In the genomic region with DNA sequence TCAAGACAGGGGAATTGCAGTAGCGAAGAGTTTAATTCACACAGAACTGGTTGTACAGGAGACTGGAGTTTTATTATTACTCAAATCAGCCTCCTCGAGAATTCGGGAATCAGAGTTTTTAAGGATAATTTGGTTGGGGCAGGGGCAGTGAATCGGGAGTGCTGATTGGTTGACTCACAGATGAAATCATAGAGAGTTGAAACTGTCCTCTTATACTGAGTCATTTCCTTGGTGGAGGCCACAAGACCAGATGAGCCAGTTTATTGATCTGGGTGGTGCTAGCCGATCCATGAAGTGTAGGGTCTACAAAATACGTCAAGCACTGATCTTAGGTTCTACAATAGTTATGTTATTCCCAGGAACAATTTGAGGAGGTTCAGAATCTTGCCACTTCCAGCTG, we compare ENCODE assay signal across 12 cellular contexts. TPM values are rescaled to one million over a fixed set of nuclear protein-coding genes. Genes with fewer than 3 reads are reported as not detected.
DNase-seq lines count a peak whose midpoint lies in the region; ATAC-seq, FAIRE-seq and TF ChIP-seq lines count a peak whose summit lies in the region.
"Had no signal": no experiment of that assay in that cellular context is flagged by ENCODE, and none has a peak within 500 bp of the region (broad histone marks: within the 10 kb centered on the region; RNA-seq: fewer than 3 reads in every experiment).

No MANE protein-coding gene starts in this region.

- peak overlapping the region; percentile 88 for H3K27ac Mint-ChIP-seq in activated CD4-positive, alpha-beta T cell treated with anti-CD3 and anti-CD28 coated beads, Interleukin-2, amount 10 ng/mL, durations not matched to agents 7 days and 5 days
- H3K27ac Mint-ChIP-seq in GM23338 = no peak overlapping the region

- H3K27ac ChIP-seq in GM23338 (ENCODE audit: low read depth) (no peak overlapping the region; the same call in 1 of the 2 replicates), keratinocyte (ENCODE audit: control insufficient read depth, insufficient read depth, low read length) (no peak overlapping the region)
- H3K27ac ChIP-seq: tibial artery had no signal

- dilution Hi-C loops in keratinocyte (cut with MboI; ENCODE audit: extremely low pct_ligation_motif_present, low sequenced_read_pairs) = no loop called here

- H3K36me3 ChIP-seq in GM23338 (ENCODE audit: insufficient read depth) (no peaks in the 10 kb centered on the region), keratinocyte (ENCODE audit: control insufficient read depth in 2 of 2, extremely low read depth in 1 of 2, insufficient read depth in 2 of 2, low read length in 2 of 2) (no peaks in the 10 kb centered on the region), BE2C (no peaks in the 10 kb centered on the region; the same call in 1 of the 2 replicates)
- H3K36me3 ChIP-seq: tibial artery had no signal

- no peaks in the 10 kb centered on the region for H3K27me3 Mint-ChIP-seq in activated CD4-positive, alpha-beta T cell treated with anti-CD3 and anti-CD28 coated beads, Interleukin-2, amount 10 ng/mL, durations not matched to agents 7 days and 5 days
- H3K27me3 Mint-ChIP-seq in GM23338 (ENCODE audit: insufficient read depth, low read depth, poor library complexity) = peaks cover 7% of the 10 kb centered on the region

- H3K4me2 ChIP-seq in GM23338 = no peak overlapping the region
- no peak overlapping the region for H3K4me2 ChIP-seq in keratinocyte (ENCODE audit: control insufficient read depth, extremely low read depth, insufficient read depth, low read depth, low read length)

- H3K4me3 ChIP-seq in GM23338 (no peak overlapping the region), keratinocyte (ENCODE audit: control insufficient read depth in 2 of 3, extremely low read depth in 1 of 3, insufficient read depth in 2 of 3, low read depth in 1 of 3, low read length in 3 of 3) (no peak overlapping the region), BE2C (ENCODE audit: low read depth, low read length) (no peak overlapping the region)
- H3K4me3 ChIP-seq: tibial artery had no signal

- no peak for DNase-seq in activated CD4-positive, alpha-beta T cell treated with anti-CD3 and anti-CD28 coated beads, Interleukin-2, amount 10 ng/mL, durations not matched to agents 7 days and 5 days
- no peak for DNase-seq in activated CD4-positive, alpha-beta T cell treated with anti-CD3 and anti-CD28 coated beads for 1 hour
- no peak for DNase-seq in GM23338 (ENCODE audit: low spot score)
- DNase-seq in RKO (ENCODE audit: low spot score) = peak; percentile 44
- no peak for DNase-seq in keratinocyte (ENCODE audit: low read depth, low spot score)
- no peak for DNase-seq in BE2C
- DNase-seq in COR-L47 (lab: John Stamatoyannopoulos, UW) = no peak
- DNase-seq in UCSD-AML1 (lab: John Stamatoyannopoulos, UW; ENCODE audit: unreplicated experiment) = no peak
- DNase-seq: DMS153, erythroblast, NCI-H2171 treated with DMSO at 0.1 percent for 48 hours, tibial artery had no signal

- H3K4me1 Mint-ChIP-seq in activated CD4-positive, alpha-beta T cell treated with anti-CD3 and anti-CD28 coated beads, Interleukin-2, amount 10 ng/mL, durations not matched to agents 7 days and 5 days = peaks cover 42% of the 10 kb centered on the region
- peaks cover 32% of the 10 kb centered on the region for H3K4me1 Mint-ChIP-seq in GM23338

- FAIRE-seq in keratinocyte (lab: Jason Lieb, UNC) = peak; percentile 69

- no peaks in the 10 kb centered on the region for H3K9me1 ChIP-seq in keratinocyte (ENCODE audit: control insufficient read depth, extremely low read depth, insufficient read depth, low read length)

- peaks cover 27% of the 10 kb centered on the region for H3K4me1 ChIP-seq in GM23338 (ENCODE audit: insufficient read depth)
- peaks cover 20% of the 10 kb centered on the region for H3K4me1 ChIP-seq in keratinocyte (ENCODE audit: control insufficient read depth, extremely low read depth, insufficient read depth, low read length)
- no peaks in the 10 kb centered on the region for H3K4me1 ChIP-seq in BE2C
- H3K4me1 ChIP-seq: tibial artery had no signal

- no peaks in the 10 kb centered on the region for H3K27me3 ChIP-seq in GM23338 (ENCODE audit: insufficient read depth)
- H3K27me3 ChIP-seq in keratinocyte (ENCODE audit: control insufficient read depth, extremely low read depth, insufficient read depth, low read length) = no peaks in the 10 kb centered on the region
- no peaks in the 10 kb centered on the region for H3K27me3 ChIP-seq in BE2C
- H3K27me3 ChIP-seq: tibial artery had no signal

- H3K9me3 ChIP-seq in keratinocyte (ENCODE audit: control insufficient read depth, low read depth, low read length) = no peaks in the 10 kb centered on the region
- no peaks in the 10 kb centered on the region for H3K9me3 ChIP-seq in BE2C
- H3K9me3 ChIP-seq: tibial artery had no signal

- H3K36me3 Mint-ChIP-seq in activated CD4-positive, alpha-beta T cell treated with anti-CD3 and anti-CD28 coated beads, Interleukin-2, amount 10 ng/mL, durations not matched to agents 7 days and 5 days (ENCODE audit: low read depth) = no peaks in the 10 kb centered on the region
- H3K36me3 Mint-ChIP-seq in GM23338 (ENCODE audit: low read depth) = no peaks in the 10 kb centered on the region

- TF ChIP-seq CTCF in GM23338 (conservative IDR thresholded peaks at IDR 0.05; ENCODE audit: low read depth in 2 of 2) = no peak
- no peak for TF ChIP-seq CTCF in keratinocyte (optimal IDR thresholded peaks at IDR 0.05 in 1 of 3, IDR thresholded peaks at IDR 0.05 in 1 of 3, conservative IDR thresholded peaks at IDR 0.05 in 1 of 3; ENCODE audit: extremely low read depth in 1 of 3, insufficient read depth in 2 of 3, low read length in 3 of 3)
- no peak for TF ChIP-seq CTCF in BE2C (IDR thresholded peaks at IDR 0.05; ENCODE audit: low read depth, low read length)

- CTCF ChIA-PET in activated CD4-positive, alpha-beta T cell treated with anti-CD3 and anti-CD28 coated beads, Interleukin-2, amount 10 ng/mL, durations not matched to agents 7 days and 5 days (lab: Charles Lee) = interaction anchor here (0.6 to 2.6 kb wide), 4 partner anchors 13 to 984 kb away, joined by 3 to 9 read pairs (median 6); partner anchors contain the start of gene AQR

- H3K4me3 Mint-ChIP-seq in activated CD4-positive, alpha-beta T cell treated with anti-CD3 and anti-CD28 coated beads, Interleukin-2, amount 10 ng/mL, durations not matched to agents 7 days and 5 days = no peak overlapping the region
- H3K4me3 Mint-ChIP-seq in GM23338 = no peak overlapping the region

- no peak overlapping the region for H3K9ac ChIP-seq in keratinocyte (ENCODE audit: control insufficient read depth, extremely low read depth, insufficient read depth, low read length)

- H3K79me2 ChIP-seq in GM23338 (replicated peaks; ENCODE audit: insufficient read depth) = peaks cover under 1% of the 10 kb centered on the region; the same call in 1 of the 2 replicates
- H3K79me2 ChIP-seq in keratinocyte (ENCODE audit: control insufficient read depth, insufficient read depth, low read length) = no peaks in the 10 kb centered on the region

- no peak for ATAC-seq in GM23338

- POLR2A ChIA-PET in activated CD4-positive, alpha-beta T cell treated with anti-CD3 and anti-CD28 coated beads, Interleukin-2, amount 10 ng/mL, durations not matched to agents 7 days and 5 days (lab: Charles Lee) = no interaction called here

- H2AFZ ChIP-seq in GM23338 (peak overlapping the region; percentile 45; the same call in 1 of the 2 replicates), keratinocyte (ENCODE audit: control insufficient read depth, low read length) (no peak overlapping the region)

- H3K9me2 ChIP-seq in GM23338 (ENCODE audit: insufficient read depth) = no peaks in the 10 kb centered on the region

- H4K20me1 ChIP-seq in GM23338 (replicated peaks; ENCODE audit: insufficient read depth) (no peaks in the 10 kb centered on the region), keratinocyte (ENCODE audit: control insufficient read depth, extremely low read depth, insufficient read depth, low read length) (no peaks in the 10 kb centered on the region)

- 0 out of 2 replicates have a peak, but pooled peaks cover 4% of the 10 kb centered on the region for H3F3A ChIP-seq in GM23338 (replicated peaks; ENCODE audit: low read depth)

- H3K9me3 Mint-ChIP-seq in activated CD4-positive, alpha-beta T cell treated with anti-CD3 and anti-CD28 coated beads, Interleukin-2, amount 10 ng/mL, durations not matched to agents 7 days and 5 days = no peaks in the 10 kb centered on the region
- peaks cover 2% of the 10 kb centered on the region; the same call in 1 of the 3 replicates for H3K9me3 Mint-ChIP-seq in GM23338

RNA-seq across cellular contexts. Expression of gene ZNF770, which starts 5.3 kb away (rescaled TPM):
- 10 to 100 TPM; 37.7 to 46.7 TPM for total RNA-seq in activated CD4-positive, alpha-beta T cell treated with anti-CD3 and anti-CD28 coated beads, Interleukin-2, amount 10 ng/mL, durations not matched to agents 7 days and 5 days
- 130 and 140 TPM in 2 replicates for total RNA-seq in GM23338 (2014; rRNA removed; shearing (Covaris generic))
- 481 and 565 TPM in 2 replicates for polyA plus RNA-seq in GM23338 (2016; fragmentation: Nextera tagmentation; extraction: Ambion mirVana)
- polyA plus RNA-seq in keratinocyte = 22.2 to 35.9 TPM (median 25.1 TPM) in 3 replicates
- 61.9 TPM for polyA plus RNA-seq in keratinocyte (2011; ENCODE audit: low read depth)
- polyA plus RNA-seq in keratinocyte (2011; cell fraction: cytosol; rRNA removed) = 11.6 and 34.3 TPM in 2 replicates
- polyA plus RNA-seq in keratinocyte (2011; cell fraction: nucleus; rRNA removed) = 24.5 and 27.5 TPM in 2 replicates
- polyA plus RNA-seq in keratinocyte (2012; ENCODE audit: low replicate concordance) = 16.4 and 32.3 TPM in 2 replicates
- polyA minus RNA-seq in keratinocyte = 5.9 to 80.0 TPM (median 39.2 TPM) in 3 replicates
- polyA minus RNA-seq in keratinocyte (2011; cell fraction: cytosol; rRNA and poly(A)+ RNA removed) = 28.4 TPM
- 21.9 and 40.4 TPM in 2 replicates for polyA minus RNA-seq in keratinocyte (2011; cell fraction: nucleus; rRNA and poly(A)+ RNA removed)
- 23.3 TPM for polyA plus RNA-seq in BE2C (2012; ENCODE audit: insufficient read depth, insufficient read length, low read depth)

RNA-seq across cellular contexts. Expression of gene AQR, which starts 23.9 kb away (rescaled TPM):
- total RNA-seq in activated CD4-positive, alpha-beta T cell treated with anti-CD3 and anti-CD28 coated beads, Interleukin-2, amount 10 ng/mL, durations not matched to agents 7 days and 5 days = 10 to 100 TPM; 35.5 to 43.7 TPM
- total RNA-seq in GM23338 (2014; rRNA removed; shearing (Covaris generic)) = 57.2 and 67.3 TPM in 2 replicates
- polyA plus RNA-seq in GM23338 (2016; fragmentation: Nextera tagmentation; extraction: Ambion mirVana) (39.1 and 42.3 TPM in 2 replicates), keratinocyte (23.5 to 28.2 TPM (median 23.9 TPM) in 3 replicates)
- polyA plus RNA-seq in keratinocyte (2011; ENCODE audit: low read depth) = 9.4 TPM
- 9.5 and 23.3 TPM in 2 replicates for polyA plus RNA-seq in keratinocyte (2011; cell fraction: cytosol; rRNA removed)
- polyA plus RNA-seq in keratinocyte (2011; cell fraction: nucleus; rRNA removed) = 35.8 and 46.1 TPM in 2 replicates
- 10.8 and 13.7 TPM in 2 replicates for polyA plus RNA-seq in keratinocyte (2012; ENCODE audit: low replicate concordance)
- polyA minus RNA-seq in keratinocyte = 8.2 to 43.9 TPM (median 26.1 TPM) in 3 replicates
- polyA minus RNA-seq in keratinocyte (2011; cell fraction: cytosol; rRNA and poly(A)+ RNA removed) = 13.2 TPM
- 33.0 and 64.8 TPM in 2 replicates for polyA minus RNA-seq in keratinocyte (2011; cell fraction: nucleus; rRNA and poly(A)+ RNA removed)
- 37.9 TPM for polyA plus RNA-seq in BE2C (2012; ENCODE audit: insufficient read depth, insufficient read length, low read depth)
